Comparison of ENCODE assay signal across 1 cellular context in the genomic region with DNA sequence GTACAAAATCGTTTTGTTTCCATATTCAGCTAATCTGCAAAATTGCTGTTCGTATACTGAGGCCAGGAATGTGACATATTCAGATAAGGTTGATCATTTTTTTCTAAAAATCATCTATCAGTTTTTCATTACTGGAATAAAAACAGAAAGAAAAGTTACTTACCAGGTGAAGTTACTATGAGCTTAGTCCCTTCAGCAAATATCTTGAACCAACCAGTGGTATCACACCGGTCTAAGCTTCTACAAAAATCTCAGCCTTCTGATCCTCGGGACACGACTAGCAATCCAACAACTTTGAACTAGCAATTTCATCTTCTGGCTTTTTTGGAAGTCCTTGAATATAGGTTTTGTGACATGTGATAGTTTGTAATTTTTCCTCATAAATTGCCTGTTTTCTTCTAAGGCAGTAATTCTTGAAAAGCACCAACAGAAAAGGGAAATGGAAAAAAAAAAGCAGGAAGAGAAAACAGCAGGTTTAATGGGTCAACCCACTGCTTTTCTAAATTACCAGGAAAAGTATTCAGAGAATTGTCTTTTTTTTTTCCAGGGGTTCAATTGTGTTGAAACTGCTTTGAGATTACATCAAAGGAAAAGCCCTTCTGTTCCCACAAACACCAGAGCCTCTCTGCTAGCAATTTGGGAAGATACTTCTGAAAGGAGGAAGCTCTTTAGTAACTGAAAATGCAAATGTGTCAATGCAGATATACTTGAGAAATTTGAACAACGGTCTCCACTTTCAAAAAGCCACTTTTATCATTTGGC.
TF ChIP-seq lines count a peak whose summit lies in the region.

No MANE protein-coding gene starts in this region.

TF ChIP-seq in K562, 482 proteins besides CTCF, POLR2A, EP300 and RAD21 (continued from another document):
- TF ChIP-seq ZNF407 (IDR thresholded peaks at IDR 0.05; ENCODE audit: low read depth) = no peak
- TF ChIP-seq CLOCK (CRISPR knock-in tag; IDR thresholded peaks at IDR 0.05; ENCODE audit: borderline replicate concordance) = no peak
- TF ChIP-seq PTTG1 (tag; IDR thresholded peaks at IDR 0.05; ENCODE audit: low read depth) = no peak
- no peak for TF ChIP-seq KDM5B (IDR thresholded peaks at IDR 0.05; ENCODE audit: insufficient replicate concordance, low read depth, low read length)
- no peak for TF ChIP-seq STAT5A (IDR thresholded peaks at IDR 0.05; ENCODE audit: borderline replicate concordance, low read length)
- no peak for TF ChIP-seq JUNB (CRISPR knock-in tag; conservative IDR thresholded peaks at IDR 0.05)
- TF ChIP-seq ZNF347 (CRISPR knock-in tag; IDR thresholded peaks at IDR 0.05; ENCODE audit: low read depth) = no peak
- TF ChIP-seq ZNF384 (IDR thresholded peaks at IDR 0.05; ENCODE audit: low read depth, low read length) = no peak
- no peak for TF ChIP-seq SNIP1 (IDR thresholded peaks at IDR 0.05; ENCODE audit: low read depth)
